ENCODE assay signal across 14 cellular contexts in genomic region chr2:140502951-140503630, GRCh38.
A peak's percentile ranks its signal among the peaks of the same experiment; 100 is the strongest.
DNase-seq lines count a peak whose midpoint lies in the region; ATAC-seq and TF ChIP-seq lines count a peak whose summit lies in the region.
"Had no signal": no experiment of that assay in that cellular context is flagged by ENCODE, and none has a peak within 500 bp of the region (broad histone marks: within the 10 kb centered on the region; RNA-seq: fewer than 3 reads in every experiment).

No MANE protein-coding gene starts in this region.

- TF ChIP-seq CTCF in MCF 10A (IDR thresholded peaks at IDR 0.05; ENCODE audit: unreplicated experiment): no peak
- no peak for TF ChIP-seq CTCF in breast epithelium (IDR thresholded peaks at IDR 0.05)
- TF ChIP-seq CTCF in SK-N-SH (IDR thresholded peaks at IDR 0.05): no peak
- no peak for TF ChIP-seq CTCF in fibroblast of the aortic adventitia (IDR thresholded peaks at IDR 0.05; ENCODE audit: insufficient read depth, low read length)
- no peak for TF ChIP-seq CTCF in prostate gland (IDR thresholded peaks at IDR 0.05)

- H3K79me2 ChIP-seq in SK-N-SH (ENCODE audit: insufficient read depth): no peaks in the 10 kb centered on the region

- no TSS peak for BruUV-seq in MCF 10A (replicated peaks; lab: Mats Ljungman, UMichigan)

- TF ChIP-seq RAD21 in SK-N-SH (IDR thresholded peaks at IDR 0.05; ENCODE audit: low read length): no peak

- intact Hi-C loops in MCF 10A (cut with micrococcal nuclease) (no loop called here), breast epithelium (cut with DNase I; ENCODE audit: low total_unique reads) (no loop called here), prostate gland (cut with DNase I) (no loop called here)

- 70% methylated on average over 6 of the region's 6 CpGs for WGBS in SK-N-SH (ENCODE audit: low lambda C conversion rate)
- 91% methylated on average over 6 of the region's 6 CpGs for WGBS in prostate gland

- H3K36me3 Mint-ChIP-seq in MCF 10A (ENCODE audit: insufficient read depth, unreplicated experiment): no peaks in the 10 kb centered on the region
- H3K36me3 Mint-ChIP-seq: natural killer cell had no signal

- CTCF ChIA-PET in MCF 10A (lab: Yijun Ruan, JAX): no interaction called here
- CTCF ChIA-PET in SK-N-SH (lab: Yijun Ruan, JAX): no interaction called here

- peaks cover 28% of the 10 kb centered on the region for H3K27me3 Mint-ChIP-seq in MCF 10A (ENCODE audit: insufficient read depth, unreplicated experiment)

- H3K27me3 ChIP-seq in breast epithelium (no peaks in the 10 kb centered on the region), SK-N-SH (ENCODE audit: insufficient read depth) (no peaks in the 10 kb centered on the region), prostate gland (replicated peaks; ENCODE audit: insufficient read depth) (no peaks in the 10 kb centered on the region)
- H3K27me3 ChIP-seq: thyroid gland had no signal

- no peaks in the 10 kb centered on the region for H3K36me3 ChIP-seq in breast epithelium
- no peaks in the 10 kb centered on the region for H3K36me3 ChIP-seq in SK-N-SH (replicated peaks in 1 of 2; ENCODE audit: control insufficient read depth in 1 of 2, insufficient read depth in 2 of 2, low read length in 1 of 2)
- no peaks in the 10 kb centered on the region for H3K36me3 ChIP-seq in prostate gland
- H3K36me3 ChIP-seq: thyroid gland had no signal

- no peak for ATAC-seq in GM19324 (IDR thresholded peaks at IDR 0.05; ENCODE audit: low FRiP score, unreplicated experiment)
- ATAC-seq: left cardiac atrium, natural killer cell had no signal

- H2AFZ ChIP-seq in SK-N-SH (ENCODE audit: low read depth): peak overlapping the region; percentile 66; the same call in 1 of the 2 replicates

- no peak overlapping the region for H3K9ac ChIP-seq in SK-N-SH

- POLR2A ChIA-PET in MCF 10A (lab: Yijun Ruan, JAX) (no interaction called here), SK-N-SH (lab: Yijun Ruan, JAX) (no interaction called here)

- H3K4me3 ChIP-seq in breast epithelium (peak overlapping the region in 1 of 3 donors; percentile 19), SK-N-SH (ENCODE audit: low read depth in 2 of 2, low read length in 1 of 2) (no peak overlapping the region), fibroblast of the aortic adventitia (ENCODE audit: low read depth, low read length) (no peak overlapping the region), prostate gland (no peak overlapping the region)
- H3K4me3 ChIP-seq: skin epidermis, thyroid gland had no signal

- TF ChIP-seq POLR2A in breast epithelium (IDR thresholded peaks at IDR 0.05): no peak
- TF ChIP-seq POLR2A in prostate gland (IDR thresholded peaks at IDR 0.05): no peak

- peak; percentile 11 for DNase-seq in MCF 10A (ENCODE audit: unreplicated experiment)
- no peak for DNase-seq in breast epithelium (ENCODE audit: low spot score in 2 of 2)
- no peak for DNase-seq in SK-N-SH
- DNase-seq in fibroblast of the aortic adventitia (ENCODE audit: low read depth): peak; percentile 83
- DNase-seq in activated CD4-positive, alpha-beta T cell treated with anti-CD3 and anti-CD28 coated beads for 1 hour: no peak
- no peak for DNase-seq in prostate gland (ENCODE audit: low spot score)
- no peak for DNase-seq in iPS-NIHi11 (ENCODE audit: low spot score)
- DNase-seq: erythroblast, left cardiac atrium, natural killer cell, SHP77 treated with DMSO at 0.1 percent for 48 hours, thyroid gland had no signal

- H4K20me1 ChIP-seq in SK-N-SH (ENCODE audit: insufficient read depth): no peaks in the 10 kb centered on the region

- H3K4me2 ChIP-seq in SK-N-SH: peak overlapping the region; percentile 59

- no peaks in the 10 kb centered on the region for H3K9me2 ChIP-seq in SK-N-SH

- no peaks in the 10 kb centered on the region for H3K4me1 Mint-ChIP-seq in MCF 10A (ENCODE audit: insufficient read depth, unreplicated experiment)
- H3K4me1 Mint-ChIP-seq: natural killer cell had no signal

- H3K27ac Mint-ChIP-seq in MCF 10A (ENCODE audit: low read depth, unreplicated experiment): no peak overlapping the region
- H3K27ac Mint-ChIP-seq: natural killer cell had no signal

- H3F3A ChIP-seq in SK-N-SH (replicated peaks; ENCODE audit: insufficient read depth): peaks cover 4% of the 10 kb centered on the region

- no peaks in the 10 kb centered on the region for H3K9me3 Mint-ChIP-seq in MCF 10A (ENCODE audit: unreplicated experiment)

- H3K4me3 Mint-ChIP-seq in MCF 10A (ENCODE audit: unreplicated experiment): no peak overlapping the region
- H3K4me3 Mint-ChIP-seq: natural killer cell had no signal

- H3K4me1 ChIP-seq in breast epithelium (no peaks in the 10 kb centered on the region), SK-N-SH (ENCODE audit: control insufficient read depth in 1 of 2, insufficient read depth in 2 of 2, low read depth in 1 of 2, low read length in 1 of 2) (no peaks in the 10 kb centered on the region), prostate gland (replicated peaks) (no peaks in the 10 kb centered on the region)
- H3K4me1 ChIP-seq: thyroid gland had no signal

- no peak overlapping the region for H3K27ac ChIP-seq in breast epithelium
- H3K27ac ChIP-seq in SK-N-SH (ENCODE audit: low read depth in 2 of 2, low read length in 1 of 2): peak overlapping the region in 1 of 2 experiments; percentile 53; a peak in 2 of 4 replicates
- H3K27ac ChIP-seq in prostate gland: no peak overlapping the region
- H3K27ac ChIP-seq: skin epidermis, thyroid gland had no signal

- no peak for TF ChIP-seq EP300 in SK-N-SH (IDR thresholded peaks at IDR 0.05; ENCODE audit: borderline replicate concordance in 1 of 2, low read depth in 1 of 2, low read length in 1 of 2)

- H3K9me3 ChIP-seq in breast epithelium: no peaks in the 10 kb centered on the region
- H3K9me3 ChIP-seq in SK-N-SH: no peaks in the 10 kb centered on the region
- no peaks in the 10 kb centered on the region for H3K9me3 ChIP-seq in prostate gland
- H3K9me3 ChIP-seq: thyroid gland had no signal

TF ChIP-seq in SK-N-SH, 30 proteins besides CTCF, POLR2A, EP300 and RAD21:
- TF ChIP-seq ELF1 (IDR thresholded peaks at IDR 0.05) (no peak), RCOR1 (IDR thresholded peaks at IDR 0.05; ENCODE audit: low read length) (no peak), SIN3A (IDR thresholded peaks at IDR 0.05; ENCODE audit: borderline replicate concordance, low read depth, low read length) (no peak), NFIC (IDR thresholded peaks at IDR 0.05; ENCODE audit: borderline replicate concordance) (no peak), MXI1 (IDR thresholded peaks at IDR 0.05; ENCODE audit: low read depth, low read length) (no peak), JUND (IDR thresholded peaks at IDR 0.05) (no peak), MAX (IDR thresholded peaks at IDR 0.05; ENCODE audit: low read depth) (no peak), MEF2A (IDR thresholded peaks at IDR 0.05; ENCODE audit: borderline replicate concordance, low read depth) (no peak), USF2 (IDR thresholded peaks at IDR 0.05; ENCODE audit: borderline replicate concordance, low read depth, low read length) (no peak), CHD2 (IDR thresholded peaks at IDR 0.05; ENCODE audit: low read length, partially characterized antibody) (no peak), FOXJ3 (CRISPR knock-in tag; IDR thresholded peaks at IDR 0.05) (no peak), RFX5 (IDR thresholded peaks at IDR 0.05; ENCODE audit: low read length) (no peak), TEAD4 (IDR thresholded peaks at IDR 0.05; ENCODE audit: borderline replicate concordance, insufficient read depth) (no peak), GATA2 (CRISPR knock-in tag; IDR thresholded peaks at IDR 0.05) (no peak), POLR2AphosphoS5 (IDR thresholded peaks at IDR 0.05; ENCODE audit: low read depth, low read length) (no peak)

Comparison
In these comparisons a context has a peak if more than half of its experiments do, and no peak if none do; other contexts are left out.
1. DNase-seq: peak in MCF 10A (single experiment) and fibroblast of the aortic adventitia (single experiment); none in breast epithelium (0 of 2), SK-N-SH (single experiment), activated CD4-positive, alpha-beta T cell treated with anti-CD3 and anti-CD28 coated beads for 1 hour (single experiment), prostate gland (single experiment) and iPS-NIHi11 (single experiment).